1 cellular context compared by ENCODE assay signal in the genomic region with DNA sequence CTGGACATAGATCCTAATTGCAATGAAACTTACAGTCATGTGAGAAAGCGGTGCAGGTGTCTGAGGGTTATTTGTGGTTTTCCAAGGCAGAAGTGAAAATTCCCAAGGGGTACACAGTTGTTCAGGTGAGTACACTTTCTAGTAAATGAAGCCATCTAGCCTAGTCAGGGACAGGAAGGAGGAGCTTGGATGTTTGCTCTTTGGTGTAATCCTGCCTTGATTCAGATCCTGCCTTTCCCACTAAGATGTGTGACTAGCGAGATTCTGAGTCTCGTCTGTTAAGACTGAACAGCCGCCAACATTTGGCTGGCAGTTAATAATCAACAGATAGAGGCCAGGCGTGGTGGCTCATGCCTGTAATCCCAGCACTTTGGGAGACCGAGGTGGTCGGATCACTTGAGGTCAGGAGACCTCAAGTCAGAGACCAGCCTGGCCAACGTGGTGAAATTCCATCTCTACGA.
TF ChIP-seq lines count a peak whose summit lies in the region.

No MANE protein-coding gene starts in this region.

TF ChIP-seq in K562, 482 proteins besides CTCF, POLR2A, EP300 and RAD21:
- TF ChIP-seq PHB (CRISPR knock-in tag; IDR thresholded peaks at IDR 0.05) (no peak), KAT7 (CRISPR knock-in tag; IDR thresholded peaks at IDR 0.05; ENCODE audit: borderline replicate concordance) (0 out of 2 replicates have a peak, but pooled peaks have one; percentile 22), SIN3A (IDR thresholded peaks at IDR 0.05; ENCODE audit: borderline replicate concordance in 2 of 2, control insufficient read depth in 1 of 2, low read depth in 2 of 2, low read length in 2 of 2) (peak in 1 of 2 experiments; percentile 4; a peak in 1 of 4 replicates), RBFOX2 (IDR thresholded peaks at IDR 0.05; ENCODE audit: low read depth, low read length) (peak; percentile 7), LCOR (CRISPR knock-in tag; IDR thresholded peaks at IDR 0.05) (0 out of 2 replicates have a peak, but pooled peaks have one; percentile 40), ZNF431 (CRISPR knock-in tag; IDR thresholded peaks at IDR 0.05) (no peak), RFX1 (IDR thresholded peaks at IDR 0.05) (no peak), TBL1XR1 (IDR thresholded peaks at IDR 0.05; ENCODE audit: low read length in 2 of 2) (peak in 1 of 2 experiments; percentile 62; a peak in 1 of 4 replicates)
- TF ChIP-seq, protein P1, sequence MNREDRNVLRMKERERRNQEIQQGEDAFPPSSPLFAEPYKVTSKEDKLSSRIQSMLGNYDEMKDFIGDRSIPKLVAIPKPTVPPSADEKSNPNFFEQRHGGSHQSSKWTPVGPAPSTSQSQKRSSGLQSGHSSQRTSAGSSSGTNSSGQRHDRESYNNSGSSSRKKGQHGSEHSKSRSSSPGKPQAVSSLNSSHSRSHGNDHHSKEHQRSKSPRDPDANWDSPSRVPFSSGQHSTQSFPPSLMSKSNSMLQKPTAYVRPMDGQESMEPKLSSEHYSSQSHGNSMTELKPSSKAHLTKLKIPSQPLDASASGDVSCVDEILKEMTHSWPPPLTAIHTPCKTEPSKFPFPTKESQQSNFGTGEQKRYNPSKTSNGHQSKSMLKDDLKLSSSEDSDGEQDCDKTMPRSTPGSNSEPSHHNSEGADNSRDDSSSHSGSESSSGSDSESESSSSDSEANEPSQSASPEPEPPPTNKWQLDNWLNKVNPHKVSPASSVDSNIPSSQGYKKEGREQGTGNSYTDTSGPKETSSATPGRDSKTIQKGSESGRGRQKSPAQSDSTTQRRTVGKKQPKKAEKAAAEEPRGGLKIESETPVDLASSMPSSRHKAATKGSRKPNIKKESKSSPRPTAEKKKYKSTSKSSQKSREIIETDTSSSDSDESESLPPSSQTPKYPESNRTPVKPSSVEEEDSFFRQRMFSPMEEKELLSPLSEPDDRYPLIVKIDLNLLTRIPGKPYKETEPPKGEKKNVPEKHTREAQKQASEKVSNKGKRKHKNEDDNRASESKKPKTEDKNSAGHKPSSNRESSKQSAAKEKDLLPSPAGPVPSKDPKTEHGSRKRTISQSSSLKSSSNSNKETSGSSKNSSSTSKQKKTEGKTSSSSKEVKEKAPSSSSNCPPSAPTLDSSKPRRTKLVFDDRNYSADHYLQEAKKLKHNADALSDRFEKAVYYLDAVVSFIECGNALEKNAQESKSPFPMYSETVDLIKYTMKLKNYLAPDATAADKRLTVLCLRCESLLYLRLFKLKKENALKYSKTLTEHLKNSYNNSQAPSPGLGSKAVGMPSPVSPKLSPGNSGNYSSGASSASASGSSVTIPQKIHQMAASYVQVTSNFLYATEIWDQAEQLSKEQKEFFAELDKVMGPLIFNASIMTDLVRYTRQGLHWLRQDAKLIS (CRISPR knock-in tag; IDR thresholded peaks at IDR 0.05) = 0 out of 2 replicates have a peak, but pooled peaks have one; percentile 37
- TF ChIP-seq, protein P2, sequence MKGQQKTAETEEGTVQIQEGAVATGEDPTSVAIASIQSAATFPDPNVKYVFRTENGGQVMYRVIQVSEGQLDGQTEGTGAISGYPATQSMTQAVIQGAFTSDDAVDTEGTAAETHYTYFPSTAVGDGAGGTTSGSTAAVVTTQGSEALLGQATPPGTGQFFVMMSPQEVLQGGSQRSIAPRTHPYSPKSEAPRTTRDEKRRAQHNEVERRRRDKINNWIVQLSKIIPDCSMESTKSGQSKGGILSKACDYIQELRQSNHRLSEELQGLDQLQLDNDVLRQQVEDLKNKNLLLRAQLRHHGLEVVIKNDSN (CRISPR knock-in tag; IDR thresholded peaks at IDR 0.05) = no peak
- TF ChIP-seq, protein P3, sequence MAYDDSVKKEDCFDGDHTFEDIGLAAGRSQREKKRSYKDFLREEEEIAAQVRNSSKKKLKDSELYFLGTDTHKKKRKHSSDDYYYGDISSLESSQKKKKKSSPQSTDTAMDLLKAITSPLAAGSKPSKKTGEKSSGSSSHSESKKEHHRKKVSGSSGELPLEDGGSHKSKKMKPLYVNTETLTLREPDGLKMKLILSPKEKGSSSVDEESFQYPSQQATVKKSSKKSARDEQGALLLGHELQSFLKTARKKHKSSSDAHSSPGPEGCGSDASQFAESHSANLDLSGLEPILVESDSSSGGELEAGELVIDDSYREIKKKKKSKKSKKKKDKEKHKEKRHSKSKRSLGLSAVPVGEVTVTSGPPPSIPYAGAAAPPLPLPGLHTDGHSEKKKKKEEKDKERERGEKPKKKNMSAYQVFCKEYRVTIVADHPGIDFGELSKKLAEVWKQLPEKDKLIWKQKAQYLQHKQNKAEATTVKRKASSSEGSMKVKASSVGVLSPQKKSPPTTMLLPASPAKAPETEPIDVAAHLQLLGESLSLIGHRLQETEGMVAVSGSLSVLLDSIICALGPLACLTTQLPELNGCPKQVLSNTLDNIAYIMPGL (CRISPR knock-in tag; IDR thresholded peaks at IDR 0.05) = 0 out of 2 replicates have a peak, but pooled peaks have one; percentile 21
